Comparison of ENCODE assay signal across 7 cellular contexts in the genomic region with DNA sequence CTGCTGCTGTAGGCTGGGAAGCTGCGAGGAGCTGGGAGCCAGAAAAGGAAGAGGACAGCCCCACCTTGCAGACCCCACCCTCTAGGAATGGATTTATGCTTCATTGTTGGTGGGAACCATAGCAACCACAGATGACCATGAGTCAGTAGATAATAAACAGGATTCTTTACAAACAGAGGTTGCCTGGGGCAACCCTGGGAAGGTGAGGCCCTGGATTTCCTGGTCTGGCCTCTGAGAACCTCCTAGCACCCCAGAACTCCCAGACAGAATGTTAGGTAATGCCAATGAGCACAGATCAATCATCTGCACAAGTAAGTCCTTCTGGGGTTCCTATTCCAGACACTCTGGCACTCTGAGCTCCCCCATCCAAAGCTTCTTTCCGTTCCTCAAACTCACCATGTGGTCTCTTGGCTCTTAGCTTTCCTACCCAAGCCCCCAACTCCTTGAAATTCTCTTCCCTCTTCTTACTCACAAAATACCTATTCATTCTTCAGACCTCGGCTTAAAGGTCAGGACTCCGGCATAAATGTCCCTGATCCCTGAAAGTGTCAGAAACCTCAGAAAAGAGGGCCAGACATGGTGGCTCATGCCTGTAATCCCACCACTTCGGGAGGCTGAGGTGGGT. TPM values are rescaled to one million over a fixed set of nuclear protein-coding genes. Genes with fewer than 3 reads are reported as not detected.
A peak's percentile ranks its signal among the peaks of the same experiment; 100 is the strongest.
DNase-seq lines count a peak whose midpoint lies in the region; ATAC-seq and TF ChIP-seq lines count a peak whose summit lies in the region.

No MANE protein-coding gene starts in this region.

- DNase-seq in SJSA1 (ENCODE audit: low read depth in 1 of 2, low spot score in 2 of 2) (peak; percentile 85 to 88), glomerular visceral epithelial cell (ENCODE audit: extremely low spot score) (peak; percentile 78), NCI-H1694 treated with DMSO at 0.1 percent for 48 hours (lab: John Stamatoyannopoulos, UW) (no peak)
- no peak for DNase-seq in effector CD8-positive, alpha-beta T cell (lab: John Stamatoyannopoulos, UW)

- peak overlapping the region; percentile 65 for H3K9ac ChIP-seq in skeletal muscle satellite cell (ENCODE audit: low read depth, low read length)

- CTCF ChIA-PET in HEK293 (lab: Yijun Ruan, JAX), result interaction anchor here (0.6 to 2.3 kb wide), 3 partner anchors 9 to 307 kb away, joined by 3 to 10 read pairs (median 5); no protein-coding TSS in a partner anchor

- no peak overlapping the region for H3K4me2 ChIP-seq in skeletal muscle satellite cell (ENCODE audit: low read length)

- no peaks in the 10 kb centered on the region for H3K27me3 ChIP-seq in SJSA1 (replicated peaks)
- H3K27me3 ChIP-seq in skeletal muscle satellite cell (ENCODE audit: control insufficient read depth, insufficient read depth, low read length), result no peaks in the 10 kb centered on the region

- no peaks in the 10 kb centered on the region for H3K9me3 ChIP-seq in HEK293 (ENCODE audit: control insufficient read depth, insufficient read depth, low read depth, low read length)
- no peaks in the 10 kb centered on the region; the same call in 1 of the 2 replicates for H3K9me3 ChIP-seq in SJSA1 (replicated peaks)
- no peaks in the 10 kb centered on the region for H3K9me3 ChIP-seq in skeletal muscle satellite cell (replicated peaks; ENCODE audit: low read length)

- 0 out of 2 replicates have a peak, but pooled peaks cover 3% of the 10 kb centered on the region for H3K4me1 ChIP-seq in HEK293 (ENCODE audit: control insufficient read depth, insufficient read depth, low read length)
- H3K4me1 ChIP-seq in SJSA1 (replicated peaks), result peaks cover 22% of the 10 kb centered on the region
- peaks cover 38% of the 10 kb centered on the region for H3K4me1 ChIP-seq in skeletal muscle satellite cell (ENCODE audit: control insufficient read depth, insufficient read depth, low read length)

- no peak for ATAC-seq in HG02610 (IDR thresholded peaks at IDR 0.05; ENCODE audit: unreplicated experiment)

- H3K36me3 ChIP-seq in HEK293 (ENCODE audit: control insufficient read depth in 2 of 2, insufficient read depth in 1 of 2, low read length in 2 of 2) (no peaks in the 10 kb centered on the region), SJSA1 (no peaks in the 10 kb centered on the region), skeletal muscle satellite cell (ENCODE audit: insufficient read depth, low read length) (no peaks in the 10 kb centered on the region)

- H3K27ac ChIP-seq in HEK293 (ENCODE audit: extremely low read depth, low read depth, low read length), result no peak overlapping the region
- peak overlapping the region; percentile 92 for H3K27ac ChIP-seq in SJSA1

- no peak for TF ChIP-seq CTCF in HEK293 (tag by site-specific recombination; IDR thresholded peaks at IDR 0.05)

- H3K4me3 ChIP-seq in HEK293 (ENCODE audit: low read depth, low read length) (no peak overlapping the region), SJSA1 (no peak overlapping the region), skeletal muscle satellite cell (ENCODE audit: low read length) (no peak overlapping the region)

- POLR2A ChIA-PET in HEK293 (lab: Yijun Ruan, JAX), result interaction anchor here (1.0 kb wide), 1 partner anchor 75 kb away, joined by 3 read pairs; no protein-coding TSS in a partner anchor

TF ChIP-seq in HEK293, 187 proteins besides CTCF, POLR2A, EP300 and RAD21:
- TF ChIP-seq TCF7L2 (IDR thresholded peaks at IDR 0.05; ENCODE audit: borderline replicate concordance, low read depth, low read length), result no peak
- TF ChIP-seq ZBTB17 (tag by site-specific recombination; IDR thresholded peaks at IDR 0.05), result 0 out of 2 replicates have a peak, but pooled peaks have one; percentile 8

RNA-seq across cellular contexts. Expression of gene PLEKHG6, which starts 15.2 kb away (rescaled TPM):
- 0.08 TPM in 1 of 2 replicates, not detected in the other for total RNA-seq in SJSA1 (2014; rRNA removed; shearing (Covaris generic))
- not detected in 2 replicates for total RNA-seq in skeletal muscle satellite cell (2012; rRNA removed)

RNA-seq across cellular contexts. Expression of gene TNFRSF1A, which starts 46.6 kb away (rescaled TPM):
- 109 and 132 TPM in 2 replicates for total RNA-seq in SJSA1 (2014; rRNA removed; shearing (Covaris generic))
- total RNA-seq in skeletal muscle satellite cell (2012; rRNA removed), result 173 and 205 TPM in 2 replicates

Comparison
In these comparisons a context has a peak if more than half of its experiments do, and no peak if none do; other contexts are left out.
1. DNase-seq: peak in SJSA1 (2 of 2) and glomerular visceral epithelial cell (single experiment); none in NCI-H1694 treated with DMSO at 0.1 percent for 48 hours (single experiment) and effector CD8-positive, alpha-beta T cell (single experiment).